ENCODE assay signal across 7 cellular contexts in genomic region chr2:15142069-15142689, GRCh38.
DNase-seq lines count a peak whose midpoint lies in the region; ATAC-seq and TF ChIP-seq lines count a peak whose summit lies in the region.

No MANE protein-coding gene starts in this region.

- TF ChIP-seq CTCF in smooth muscle cell (IDR thresholded peaks at IDR 0.05; ENCODE audit: borderline replicate concordance, insufficient read depth, poor library complexity, severe bottlenecking) = no peak

- DNase-seq in RPMI8226 = peak; percentile 79
- DNase-seq in activated effector memory CD4-positive, alpha-beta T cell treated with anti-CD3 and anti-CD28 coated beads, Interleukin-2, amount 50 U/mL, for 16 hours = peak; percentile 89
- DNase-seq in smooth muscle cell (lab: John Stamatoyannopoulos, UW; ENCODE audit: unreplicated experiment) = no peak
- no peak for DNase-seq in amniotic stem cell (lab: John Stamatoyannopoulos, UW)
- DNase-seq in HPDE6-E6E7 (ENCODE audit: extremely low spot score) = no peak

- H4K20me1 ChIP-seq in smooth muscle cell (ENCODE audit: low read depth) = no peaks in the 10 kb centered on the region

- no peak overlapping the region for H3K9ac ChIP-seq in smooth muscle cell (ENCODE audit: low read depth)

- H3K4me3 ChIP-seq in smooth muscle cell = no peak overlapping the region

- no peak overlapping the region for H2AFZ ChIP-seq in smooth muscle cell (ENCODE audit: low read depth)

- H3K4me1 ChIP-seq in smooth muscle cell (ENCODE audit: low read depth) = no peaks in the 10 kb centered on the region

- H3F3A ChIP-seq in smooth muscle cell (ENCODE audit: low read depth) = no peaks in the 10 kb centered on the region

- ATAC-seq in GM19035 (IDR thresholded peaks at IDR 0.05; ENCODE audit: unreplicated experiment) = peak; percentile 100
- peak; percentile 100 for ATAC-seq in HG03066 (IDR thresholded peaks at IDR 0.05; ENCODE audit: low read depth, unreplicated experiment)

- no peaks in the 10 kb centered on the region for H3K27me3 ChIP-seq in smooth muscle cell (ENCODE audit: low read depth)

- peak overlapping the region; percentile 22 for H3K27ac ChIP-seq in smooth muscle cell (ENCODE audit: low read depth)

- no peaks in the 10 kb centered on the region for H3K9me3 ChIP-seq in smooth muscle cell (replicated peaks; ENCODE audit: low read depth)

- H3K79me2 ChIP-seq in smooth muscle cell (ENCODE audit: low read depth) = no peaks in the 10 kb centered on the region

- no peaks in the 10 kb centered on the region for H3K36me3 ChIP-seq in smooth muscle cell (ENCODE audit: low read depth)

- 28% methylated on average over 14 of the region's 14 CpGs for WGBS in smooth muscle cell (ENCODE audit: low lambda C conversion rate)

- no peak overlapping the region for H3K4me2 ChIP-seq in smooth muscle cell

Comparison
In these comparisons a context has a peak if more than half of its experiments do, and no peak if none do; other contexts are left out.
1. DNase-seq: peak in RPMI8226 (single experiment) and activated effector memory CD4-positive, alpha-beta T cell treated with anti-CD3 and anti-CD28 coated beads, Interleukin-2, amount 50 U/mL, for 16 hours (single experiment); none in smooth muscle cell (single experiment), amniotic stem cell (single experiment) and HPDE6-E6E7 (single experiment).